Comparison of ENCODE assay signal across 1 cellular context in the genomic region with DNA sequence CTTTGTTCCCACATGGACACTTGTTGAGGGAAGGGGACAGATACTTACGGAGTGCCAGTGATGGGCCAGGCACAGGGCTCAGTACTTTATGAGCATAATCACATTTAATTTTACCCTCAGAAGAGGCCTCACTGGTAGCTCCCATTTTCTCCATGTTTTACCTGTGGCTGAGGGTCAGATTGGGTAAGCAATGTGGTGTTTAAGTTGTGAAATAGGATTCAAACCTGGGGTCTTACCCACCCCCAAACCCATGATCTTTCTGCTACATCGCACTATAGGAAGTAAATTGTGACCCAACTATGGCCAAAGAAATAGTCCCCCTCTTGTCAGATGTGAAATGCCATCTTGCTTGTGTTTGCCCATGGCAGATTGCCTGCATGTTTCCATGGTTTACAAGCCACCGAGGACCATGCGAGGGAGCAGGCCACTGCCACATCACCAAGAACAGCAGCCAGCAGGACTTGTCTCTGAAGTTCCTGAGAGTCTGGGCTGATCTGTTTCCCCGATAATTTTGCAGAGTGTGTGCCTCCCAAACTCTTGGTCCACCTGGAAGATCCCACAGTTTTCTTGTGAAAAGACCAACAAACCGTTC.
TF ChIP-seq lines count a peak whose summit lies in the region.

No MANE protein-coding gene starts in this region.

TF ChIP-seq in GM23338, 12 proteins besides CTCF, POLR2A, EP300 and RAD21 (continued from another document):
- TF ChIP-seq, protein P1, sequence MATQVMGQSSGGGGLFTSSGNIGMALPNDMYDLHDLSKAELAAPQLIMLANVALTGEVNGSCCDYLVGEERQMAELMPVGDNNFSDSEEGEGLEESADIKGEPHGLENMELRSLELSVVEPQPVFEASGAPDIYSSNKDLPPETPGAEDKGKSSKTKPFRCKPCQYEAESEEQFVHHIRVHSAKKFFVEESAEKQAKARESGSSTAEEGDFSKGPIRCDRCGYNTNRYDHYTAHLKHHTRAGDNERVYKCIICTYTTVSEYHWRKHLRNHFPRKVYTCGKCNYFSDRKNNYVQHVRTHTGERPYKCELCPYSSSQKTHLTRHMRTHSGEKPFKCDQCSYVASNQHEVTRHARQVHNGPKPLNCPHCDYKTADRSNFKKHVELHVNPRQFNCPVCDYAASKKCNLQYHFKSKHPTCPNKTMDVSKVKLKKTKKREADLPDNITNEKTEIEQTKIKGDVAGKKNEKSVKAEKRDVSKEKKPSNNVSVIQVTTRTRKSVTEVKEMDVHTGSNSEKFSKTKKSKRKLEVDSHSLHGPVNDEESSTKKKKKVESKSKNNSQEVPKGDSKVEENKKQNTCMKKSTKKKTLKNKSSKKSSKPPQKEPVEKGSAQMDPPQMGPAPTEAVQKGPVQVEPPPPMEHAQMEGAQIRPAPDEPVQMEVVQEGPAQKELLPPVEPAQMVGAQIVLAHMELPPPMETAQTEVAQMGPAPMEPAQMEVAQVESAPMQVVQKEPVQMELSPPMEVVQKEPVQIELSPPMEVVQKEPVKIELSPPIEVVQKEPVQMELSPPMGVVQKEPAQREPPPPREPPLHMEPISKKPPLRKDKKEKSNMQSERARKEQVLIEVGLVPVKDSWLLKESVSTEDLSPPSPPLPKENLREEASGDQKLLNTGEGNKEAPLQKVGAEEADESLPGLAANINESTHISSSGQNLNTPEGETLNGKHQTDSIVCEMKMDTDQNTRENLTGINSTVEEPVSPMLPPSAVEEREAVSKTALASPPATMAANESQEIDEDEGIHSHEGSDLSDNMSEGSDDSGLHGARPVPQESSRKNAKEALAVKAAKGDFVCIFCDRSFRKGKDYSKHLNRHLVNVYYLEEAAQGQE (IDR thresholded peaks at IDR 0.05; ENCODE audit: unreplicated experiment): no peak
- no peak for TF ChIP-seq ZNF114 (CRISPR knock-in tag; IDR thresholded peaks at IDR 0.05)
- TF ChIP-seq NANOG (IDR thresholded peaks at IDR 0.05; ENCODE audit: borderline replicate concordance): no peak
- TF ChIP-seq CREB1 (CRISPR knock-in tag; IDR thresholded peaks at IDR 0.05; ENCODE audit: low read depth): no peak
- no peak for TF ChIP-seq POLR2AphosphoS5 (IDR thresholded peaks at IDR 0.05; ENCODE audit: low read depth)
- TF ChIP-seq, protein P2, sequence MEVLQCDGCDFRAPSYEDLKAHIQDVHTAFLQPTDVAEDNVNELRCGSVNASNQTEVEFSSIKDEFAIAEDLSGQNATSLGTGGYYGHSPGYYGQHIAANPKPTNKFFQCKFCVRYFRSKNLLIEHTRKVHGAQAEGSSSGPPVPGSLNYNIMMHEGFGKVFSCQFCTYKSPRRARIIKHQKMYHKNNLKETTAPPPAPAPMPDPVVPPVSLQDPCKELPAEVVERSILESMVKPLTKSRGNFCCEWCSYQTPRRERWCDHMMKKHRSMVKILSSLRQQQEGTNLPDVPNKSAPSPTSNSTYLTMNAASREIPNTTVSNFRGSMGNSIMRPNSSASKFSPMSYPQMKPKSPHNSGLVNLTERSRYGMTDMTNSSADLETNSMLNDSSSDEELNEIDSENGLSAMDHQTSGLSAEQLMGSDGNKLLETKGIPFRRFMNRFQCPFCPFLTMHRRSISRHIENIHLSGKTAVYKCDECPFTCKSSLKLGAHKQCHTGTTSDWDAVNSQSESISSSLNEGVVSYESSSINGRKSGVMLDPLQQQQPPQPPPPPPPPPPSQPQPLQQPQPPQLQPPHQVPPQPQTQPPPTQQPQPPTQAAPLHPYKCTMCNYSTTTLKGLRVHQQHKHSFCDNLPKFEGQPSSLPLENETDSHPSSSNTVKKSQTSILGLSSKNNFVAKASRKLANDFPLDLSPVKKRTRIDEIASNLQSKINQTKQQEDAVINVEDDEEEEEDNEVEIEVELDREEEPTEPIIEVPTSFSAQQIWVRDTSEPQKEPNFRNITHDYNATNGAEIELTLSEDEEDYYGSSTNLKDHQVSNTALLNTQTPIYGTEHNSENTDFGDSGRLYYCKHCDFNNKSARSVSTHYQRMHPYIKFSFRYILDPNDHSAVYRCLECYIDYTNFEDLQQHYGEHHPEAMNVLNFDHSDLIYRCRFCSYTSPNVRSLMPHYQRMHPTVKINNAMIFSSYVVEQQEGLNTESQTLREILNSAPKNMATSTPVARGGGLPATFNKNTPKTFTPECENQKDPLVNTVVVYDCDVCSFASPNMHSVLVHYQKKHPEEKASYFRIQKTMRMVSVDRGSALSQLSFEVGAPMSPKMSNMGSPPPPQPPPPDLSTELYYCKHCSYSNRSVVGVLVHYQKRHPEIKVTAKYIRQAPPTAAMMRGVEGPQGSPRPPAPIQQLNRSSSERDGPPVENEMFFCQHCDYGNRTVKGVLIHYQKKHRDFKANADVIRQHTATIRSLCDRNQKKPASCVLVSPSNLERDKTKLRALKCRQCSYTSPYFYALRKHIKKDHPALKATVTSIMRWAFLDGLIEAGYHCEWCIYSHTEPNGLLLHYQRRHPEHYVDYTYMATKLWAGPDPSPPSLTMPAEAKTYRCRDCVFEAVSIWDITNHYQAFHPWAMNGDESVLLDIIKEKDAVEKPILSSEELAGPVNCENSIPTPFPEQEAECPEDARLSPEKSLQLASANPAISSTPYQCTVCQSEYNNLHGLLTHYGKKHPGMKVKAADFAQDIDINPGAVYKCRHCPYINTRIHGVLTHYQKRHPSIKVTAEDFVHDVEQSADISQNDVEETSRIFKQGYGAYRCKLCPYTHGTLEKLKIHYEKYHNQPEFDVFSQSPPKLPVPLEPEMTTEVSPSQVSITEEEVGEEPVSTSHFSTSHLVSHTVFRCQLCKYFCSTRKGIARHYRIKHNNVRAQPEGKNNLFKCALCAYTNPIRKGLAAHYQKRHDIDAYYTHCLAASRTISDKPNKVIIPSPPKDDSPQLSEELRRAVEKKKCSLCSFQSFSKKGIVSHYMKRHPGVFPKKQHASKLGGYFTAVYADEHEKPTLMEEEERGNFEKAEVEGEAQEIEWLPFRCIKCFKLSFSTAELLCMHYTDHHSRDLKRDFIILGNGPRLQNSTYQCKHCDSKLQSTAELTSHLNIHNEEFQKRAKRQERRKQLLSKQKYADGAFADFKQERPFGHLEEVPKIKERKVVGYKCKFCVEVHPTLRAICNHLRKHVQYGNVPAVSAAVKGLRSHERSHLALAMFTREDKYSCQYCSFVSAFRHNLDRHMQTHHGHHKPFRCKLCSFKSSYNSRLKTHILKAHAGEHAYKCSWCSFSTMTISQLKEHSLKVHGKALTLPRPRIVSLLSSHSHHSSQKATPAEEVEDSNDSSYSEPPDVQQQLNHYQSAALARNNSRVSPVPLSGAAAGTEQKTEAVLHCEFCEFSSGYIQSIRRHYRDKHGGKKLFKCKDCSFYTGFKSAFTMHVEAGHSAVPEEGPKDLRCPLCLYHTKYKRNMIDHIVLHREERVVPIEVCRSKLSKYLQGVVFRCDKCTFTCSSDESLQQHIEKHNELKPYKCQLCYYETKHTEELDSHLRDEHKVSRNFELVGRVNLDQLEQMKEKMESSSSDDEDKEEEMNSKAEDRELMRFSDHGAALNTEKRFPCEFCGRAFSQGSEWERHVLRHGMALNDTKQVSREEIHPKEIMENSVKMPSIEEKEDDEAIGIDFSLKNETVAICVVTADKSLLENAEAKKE (CRISPR knock-in tag; IDR thresholded peaks at IDR 0.05): no peak
- no peak for TF ChIP-seq EZH2 (IDR thresholded peaks at IDR 0.05; ENCODE audit: low read depth, unreplicated experiment)
- no peak for TF ChIP-seq ETS1 (IDR thresholded peaks at IDR 0.05)
- no peak for TF ChIP-seq JUNB (IDR thresholded peaks at IDR 0.05; ENCODE audit: unreplicated experiment)
- no peak for TF ChIP-seq EZH2phosphoT487 (IDR thresholded peaks at IDR 0.05; ENCODE audit: unreplicated experiment)
